1 cellular context compared by ENCODE assay signal in genomic region chr9:91889161-91889560, GRCh38.
TF ChIP-seq lines count a peak whose summit lies in the region.

No MANE protein-coding gene starts in this region.

TF ChIP-seq in HepG2, 621 proteins besides CTCF, POLR2A, EP300 and RAD21 (continued from another document):
- no peak for TF ChIP-seq ZBTB10 (CRISPR knock-in tag; IDR thresholded peaks at IDR 0.05; ENCODE audit: borderline replicate concordance)
- TF ChIP-seq ZSCAN5A (CRISPR knock-in tag; IDR thresholded peaks at IDR 0.05; ENCODE audit: borderline replicate concordance), result no peak
- TF ChIP-seq IKZF5 (CRISPR knock-in tag; IDR thresholded peaks at IDR 0.05), result no peak
